Comparison of ENCODE assay signal across 22 cellular contexts in the genomic region with DNA sequence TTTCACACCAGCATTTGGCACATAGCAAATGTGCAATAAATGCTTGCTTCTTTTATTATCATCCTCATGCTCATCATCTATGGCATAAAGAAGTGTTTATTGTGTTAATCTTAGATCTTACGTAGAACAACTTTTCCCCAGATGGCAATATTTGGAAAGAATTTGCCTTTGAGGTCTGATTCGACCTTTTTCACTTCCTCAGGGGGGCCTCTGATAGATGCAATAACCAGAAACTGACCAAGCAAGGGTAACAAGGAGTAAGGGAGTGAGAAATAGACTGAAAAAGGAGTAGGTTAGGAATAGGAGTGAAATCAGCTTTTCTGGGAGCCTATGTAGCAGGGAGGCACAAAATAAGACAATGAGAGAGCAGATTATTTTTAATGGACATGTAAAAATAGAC.
"Had no signal": no experiment of that assay in that cellular context is flagged by ENCODE, and none has a peak within 500 bp of the region (broad histone marks: within the 10 kb centered on the region; RNA-seq: fewer than 3 reads in every experiment).

No MANE protein-coding gene starts in this region.

- H3K27me3 Mint-ChIP-seq: naive thymus-derived CD8-positive, alpha-beta T cell had no signal

- H3K9me3 Mint-ChIP-seq: neural crest cell had no signal

- ATAC-seq: naive thymus-derived CD8-positive, alpha-beta T cell; pancreas; right cardiac atrium; sciatic nerve; stimulated activated naive CD8-positive, alpha-beta T cell treated with anti-CD3 and anti-CD28 coated beads, Interleukin-15, Interleukin-2, amounts not matched to agents 100 U/mL and 50 U/mL, for 24 hours had no signal

- H3K4me1 Mint-ChIP-seq: naive thymus-derived CD8-positive, alpha-beta T cell; nephron; neural crest cell had no signal

- H3K27ac Mint-ChIP-seq: naive thymus-derived CD8-positive, alpha-beta T cell; nephron; stimulated activated naive B cell treated with anti-CD40 and anti-IgM and Interleukin-4, amounts not matched to agents 10 μg/mL and 1 μg/mL and 100 μg/mL, for 72 hours had no signal

- FAIRE-seq: pancreas had no signal

- H3K4me3 Mint-ChIP-seq: naive thymus-derived CD8-positive, alpha-beta T cell; nephron; neural crest cell; stimulated activated naive B cell treated with anti-CD40 and anti-IgM and Interleukin-4, amounts not matched to agents 10 μg/mL and 1 μg/mL and 100 μg/mL, for 72 hours had no signal

- DNase-seq: islet precursor cell; left ventricle myocardium inferior; naive thymus-derived CD8-positive, alpha-beta T cell; nucleus accumbens; pancreas; posterior cingulate gyrus; retina; right cardiac atrium; stimulated activated CD4-positive, alpha-beta T cell treated with anti-CD3 and anti-CD28 coated beads, Interleukin-12 subunit alpha, Interleukin-12 subunit beta, amount 100 ng/mL, for 4 hours; stimulated activated CD4-positive, alpha-beta T cell treated with anti-CD3 and anti-CD28 coated beads, Interleukin-15, amount 100 ng/mL, for 24 hours; stimulated activated CD4-positive, alpha-beta T cell treated with anti-CD3 and anti-CD28 coated beads, Interleukin-2, amount 100 ng/mL, for 24 hours; stimulated activated CD4-positive, alpha-beta T cell treated with anti-CD3 and anti-CD28 coated beads, Interleukin-4, amount 100 ng/mL, for 1 hour; stimulated activated naive B cell treated with anti-CD40 and anti-IgM and Interleukin-4, amounts not matched to agents 10 μg/mL and 1 μg/mL and 100 μg/mL, for 72 hours; stimulated activated naive CD8-positive, alpha-beta T cell treated with anti-CD3 and anti-CD28 coated beads, Interleukin-15, Interleukin-2, amounts not matched to agents 100 U/mL and 50 U/mL, for 24 hours; stomach; testis; thyroid gland; transverse colon; upper lobe of left lung had no signal
